ENCODE assay signal across 15 cellular contexts in the genomic region with DNA sequence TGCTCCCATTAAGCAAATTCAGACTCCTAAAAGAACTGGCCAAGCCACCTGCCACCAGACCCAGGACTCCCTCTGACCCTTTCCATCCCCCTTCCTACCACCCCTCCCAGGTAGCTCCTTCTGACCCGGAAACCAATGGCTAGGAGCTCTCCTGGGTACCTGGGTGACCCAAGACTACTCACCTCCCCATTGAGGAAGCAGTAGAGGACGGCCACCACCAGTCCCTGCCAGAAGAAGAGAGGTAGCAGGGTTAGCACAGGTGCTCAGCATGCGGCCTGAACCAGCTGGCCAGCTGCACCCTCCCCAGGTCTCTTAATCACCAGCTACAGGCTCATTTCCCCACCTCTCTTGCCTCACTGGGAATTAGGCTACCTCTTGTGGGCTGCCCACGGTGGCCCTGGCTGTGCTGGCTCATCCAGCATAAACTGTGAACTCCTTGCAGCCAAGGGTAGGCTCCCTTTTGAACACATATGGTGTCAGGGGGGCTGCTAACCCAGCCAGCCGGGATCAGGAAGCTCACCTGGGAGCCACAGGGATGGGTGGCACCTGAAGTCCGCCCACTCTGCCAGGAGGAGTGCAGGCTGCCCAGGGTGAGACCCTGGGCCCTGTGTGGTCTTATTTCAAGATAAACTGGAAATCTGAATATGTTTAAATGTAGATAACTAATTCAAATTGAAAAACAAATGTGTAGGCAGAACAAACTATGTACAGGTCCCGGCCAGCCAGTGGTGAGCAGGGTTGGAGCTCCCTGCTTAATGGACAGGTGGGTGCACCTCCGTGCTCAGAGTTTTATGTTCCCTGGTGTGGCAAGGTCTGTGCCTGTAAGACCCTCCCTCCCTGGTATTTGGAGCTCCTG. TPM values are rescaled to one million over a fixed set of nuclear protein-coding genes. Genes with fewer than 3 reads are reported as not detected.
"Had no signal": no experiment of that assay in that cellular context is flagged by ENCODE, and none has a peak within 500 bp of the region (broad histone marks: within the 10 kb centered on the region; RNA-seq: fewer than 3 reads in every experiment).

No MANE protein-coding gene starts in this region.

- H3K27me3 ChIP-seq: gastrocnemius medialis, uterus had no signal

- ATAC-seq: gastrocnemius medialis, sciatic nerve had no signal

- H3K4me3 ChIP-seq: gastrocnemius medialis, heart right ventricle, uterus had no signal

- H3K27ac ChIP-seq: gastrocnemius medialis, heart right ventricle, uterus had no signal

- FAIRE-seq: keratinocyte had no signal

- DNase-seq: activated CD4-positive, alpha-beta T cell treated with anti-CD3 and anti-CD28 coated beads, Interleukin-2, amount 50 U/mL, for 1 hour; activated CD8-positive, alpha-beta memory T cell treated with anti-CD3 and anti-CD28 coated beads for 24 hours; activated naive CD4-positive, alpha-beta T cell; activated naive CD8-positive, alpha-beta T cell treated with anti-CD3 and anti-CD28 coated beads, Interleukin-2, amount 10 ng/mL, durations not matched to agents 7 days and 5 days; anterior cingulate cortex; cerebellar nuclear complex; effector memory CD4-positive, alpha-beta T cell; gastrocnemius medialis; heart right ventricle; mesenchymal stem cell; occipital lobe; SW 1271; uterus had no signal

- H3K36me3 ChIP-seq: gastrocnemius medialis, heart right ventricle, uterus had no signal

- H3K9me3 ChIP-seq: gastrocnemius medialis, heart right ventricle, uterus had no signal

- H3K4me1 ChIP-seq: gastrocnemius medialis, heart right ventricle, uterus had no signal

RNA-seq across cellular contexts. Expression of a gene that starts 9.9 kb away (rescaled TPM):
- total RNA-seq: activated naive CD8-positive, alpha-beta T cell treated with anti-CD3 and anti-CD28 coated beads, Interleukin-2, amount 10 ng/mL, durations not matched to agents 7 days and 5 days; occipital lobe had no signal
